In genomic region chr2:98730053-98730850, GRCh38 we compare ENCODE assay signal across 7 cellular contexts. TPM values are rescaled to one million over a fixed set of nuclear protein-coding genes. Genes with fewer than 3 reads are reported as not detected.
DNase-seq lines count a peak whose midpoint lies in the region; ATAC-seq and TF ChIP-seq lines count a peak whose summit lies in the region.

No MANE protein-coding gene starts in this region.

- no peaks in the 10 kb centered on the region for H3K9me3 Mint-ChIP-seq in activated CD4-positive, alpha-beta T cell treated with anti-CD3 and anti-CD28 coated beads, Interleukin-2, amount 10 ng/mL, durations not matched to agents 24 days and 14 days

- intact Hi-C loops in activated CD4-positive, alpha-beta T cell treated with anti-CD3 and anti-CD28 coated beads, Interleukin-2, amount 10 ng/mL, durations not matched to agents 24 days and 14 days (cut with micrococcal nuclease) = loop anchor here (5.0 to 10.0 kb wide), 2 partner anchors 92 to 265 kb away; no protein-coding TSS in a partner anchor
- intact Hi-C loops in right lobe of liver (cut with DNase I) = no loop called here

- H3K4me3 Mint-ChIP-seq in activated CD4-positive, alpha-beta T cell treated with anti-CD3 and anti-CD28 coated beads, Interleukin-2, amount 10 ng/mL, durations not matched to agents 24 days and 14 days = peak overlapping the region; percentile 79

- H3K27ac ChIP-seq in right lobe of liver = peak overlapping the region; percentile 21 to 51 (median 41)

- DNase-seq in NCI-H146 (lab: John Stamatoyannopoulos, UW) (peak; percentile 83), dermis blood vessel endothelial cell (peak; percentile 72), right lobe of liver (peak; percentile 58 to 71 (median 66)), cortex of kidney (lab: John Stamatoyannopoulos, UW) (no peak)
- DNase-seq in activated CD4-positive, alpha-beta T cell treated with anti-CD3 and anti-CD28 coated beads, Interleukin-2, amount 10 ng/mL, durations not matched to agents 24 days and 14 days = peak; percentile 85
- peak; percentile 39 to 57 for DNase-seq in stimulated activated CD4-positive, alpha-beta T cell treated with anti-CD3 and anti-CD28 coated beads, Interleukin-4, amount 100 ng/mL, for 4 hours

- no peaks in the 10 kb centered on the region for H3K9me3 ChIP-seq in right lobe of liver

- peaks cover 65% of the 10 kb centered on the region for H3K4me1 Mint-ChIP-seq in activated CD4-positive, alpha-beta T cell treated with anti-CD3 and anti-CD28 coated beads, Interleukin-2, amount 10 ng/mL, durations not matched to agents 24 days and 14 days

- TF ChIP-seq CTCF in right lobe of liver (IDR thresholded peaks at IDR 0.05) = no peak

- ATAC-seq in GM21360 (IDR thresholded peaks at IDR 0.05; ENCODE audit: unreplicated experiment) (peak; percentile 8), right lobe of liver (peak; percentile 49 to 62 (median 52))

- peaks cover 9% of the 10 kb centered on the region for H3K36me3 Mint-ChIP-seq in activated CD4-positive, alpha-beta T cell treated with anti-CD3 and anti-CD28 coated beads, Interleukin-2, amount 10 ng/mL, durations not matched to agents 24 days and 14 days (ENCODE audit: low read depth)

- under 1% methylated on average over 10 of the region's 70 CpGs for WGBS in right lobe of liver (ENCODE audit: insufficient coverage, low coverage, low lambda C conversion rate, missing lambda C conversion rate)

- H3K4me3 ChIP-seq in right lobe of liver = peak overlapping the region; percentile 50 to 70 (median 69)

- no peaks in the 10 kb centered on the region for H3K36me3 ChIP-seq in right lobe of liver

- H3K27me3 Mint-ChIP-seq in activated CD4-positive, alpha-beta T cell treated with anti-CD3 and anti-CD28 coated beads, Interleukin-2, amount 10 ng/mL, durations not matched to agents 24 days and 14 days = no peaks in the 10 kb centered on the region

- H3K27me3 ChIP-seq in right lobe of liver = no peaks in the 10 kb centered on the region

- H3K27ac Mint-ChIP-seq in activated CD4-positive, alpha-beta T cell treated with anti-CD3 and anti-CD28 coated beads, Interleukin-2, amount 10 ng/mL, durations not matched to agents 24 days and 14 days = peak overlapping the region; percentile 88

- H3K4me1 ChIP-seq in right lobe of liver = peaks cover 0 to 40% (median 14%) of the 10 kb centered on the region in 4 donors

- no peak for TF ChIP-seq POLR2A in right lobe of liver (IDR thresholded peaks at IDR 0.05)

RNA-seq across cellular contexts. Expression of gene MGAT4A, which starts 0.7 kb away (rescaled TPM):
- total RNA-seq in activated CD4-positive, alpha-beta T cell treated with anti-CD3 and anti-CD28 coated beads, Interleukin-2, amount 10 ng/mL, durations not matched to agents 24 days and 14 days = 48.8 and 49.2 TPM in 2 replicates
- total RNA-seq in dermis blood vessel endothelial cell (58.0 and 89.5 TPM in 2 replicates), right lobe of liver (10 to 100 TPM in 5 of 6 experiments, 1 to 10 TPM in 1; 7.8 to 16.0 (median 11.7) TPM)
